19 cellular contexts compared by ENCODE assay signal in genomic region chr13:94243551-94243950, GRCh38.
A peak's percentile ranks its signal among the peaks of the same experiment; 100 is the strongest.
DNase-seq lines count a peak whose midpoint lies in the region; ATAC-seq and TF ChIP-seq lines count a peak whose summit lies in the region.
"Had no signal": no experiment of that assay in that cellular context is flagged by ENCODE, and none has a peak within 500 bp of the region (broad histone marks: within the 10 kb centered on the region; RNA-seq: fewer than 3 reads in every experiment).

No MANE protein-coding gene starts in this region.

- H3K9me3 ChIP-seq in BLaER1 (peaks cover 6% of the 10 kb centered on the region), neural cell (ENCODE audit: low read length) (peaks cover 4% of the 10 kb centered on the region)

- no peak for TF ChIP-seq RAD21 in neural cell (conservative IDR thresholded peaks at IDR 0.05)

- TF ChIP-seq CTCF in neural cell (IDR thresholded peaks at IDR 0.05; ENCODE audit: poor library complexity, severe bottlenecking): no peak

- TF ChIP-seq EP300 in neural cell (conservative IDR thresholded peaks at IDR 0.05; ENCODE audit: poor library complexity, severe bottlenecking): no peak

- no peak overlapping the region for H2AFZ ChIP-seq in neural cell (ENCODE audit: low read depth, low read length)
- H2AFZ ChIP-seq: GM23248 had no signal

- H3K4me3 ChIP-seq in BLaER1 (no peak overlapping the region), neural cell (ENCODE audit: low read length) (no peak overlapping the region)
- H3K4me3 ChIP-seq: GM23248 had no signal

- peak; percentile 23 for DNase-seq in glomerular visceral epithelial cell (ENCODE audit: extremely low spot score)
- DNase-seq in stimulated activated CD8-positive, alpha-beta memory T cell treated with anti-CD3 and anti-CD28 coated beads, Interleukin-4, amount 100 ng/mL, for 48 hours: no peak
- DNase-seq in HCEC 1CT: no peak
- no peak for DNase-seq in NCI-H2107 treated with DMSO at 0.1 percent for 48 hours (lab: John Stamatoyannopoulos, UW; ENCODE audit: unreplicated experiment)
- DNase-seq: 8988T; C1 segment of cervical spinal cord; CD4-positive, CD25-positive, alpha-beta regulatory T cell; CD8-positive, alpha-beta memory T cell; COR-L47; DMS 273 treated with DMSO at 0.1 percent for 48 hours; DMS53; GM23248; HFFc6; IMR-90 had no signal

- H4K20me1 ChIP-seq in BLaER1 (no peaks in the 10 kb centered on the region), neural cell (ENCODE audit: insufficient read depth) (no peaks in the 10 kb centered on the region)

- H3K36me3 ChIP-seq in BLaER1: no peaks in the 10 kb centered on the region
- no peaks in the 10 kb centered on the region for H3K36me3 ChIP-seq in neural cell (ENCODE audit: insufficient read depth, low read length)

- no peaks in the 10 kb centered on the region for H3K79me2 ChIP-seq in neural cell (replicated peaks; ENCODE audit: insufficient read depth, low read length)

- H3F3A ChIP-seq in neural cell (ENCODE audit: insufficient read depth, low read length, poor library complexity, severe bottlenecking): no peaks in the 10 kb centered on the region

- H3K4me2 ChIP-seq in BLaER1 (peak overlapping the region; percentile 25; the same call in 1 of the 2 replicates), neural cell (ENCODE audit: low read length) (no peak overlapping the region)

- H3K9ac ChIP-seq in BLaER1 (no peak overlapping the region), neural cell (ENCODE audit: low read length) (no peak overlapping the region)
- H3K9ac ChIP-seq: GM23248 had no signal

- H3K27ac ChIP-seq in BLaER1 (no peak overlapping the region), neural cell (ENCODE audit: low read length) (peak overlapping the region; percentile 14)
- H3K27ac ChIP-seq: GM23248 had no signal

- H3K9me2 ChIP-seq in neural cell (ENCODE audit: insufficient read depth, low read length): no peaks in the 10 kb centered on the region

- H3K27me3 ChIP-seq in BLaER1 (no peaks in the 10 kb centered on the region), neural cell (ENCODE audit: insufficient read depth, low read depth, low read length) (no peaks in the 10 kb centered on the region)

- ATAC-seq in SK-N-SH treated with all-trans-retinoic acid at 6 μM for 48 hours: peak; percentile 53; the same call in 2 of the 3 replicates
- ATAC-seq in HG02642 (IDR thresholded peaks at IDR 0.05; ENCODE audit: poor library complexity, unreplicated experiment): no peak
- ATAC-seq: HCT116 had no signal

- peaks cover 8% of the 10 kb centered on the region for H3K4me1 ChIP-seq in BLaER1

TF ChIP-seq in SK-N-SH treated with all-trans-retinoic acid at 6 μM for 48 hours, 23 proteins besides CTCF, POLR2A, EP300 and RAD21:
- TF ChIP-seq ZFP30 (CRISPR knock-in tag; IDR thresholded peaks at IDR 0.05) (no peak), BACH2 (CRISPR knock-in tag; IDR thresholded peaks at IDR 0.05; ENCODE audit: borderline replicate concordance) (no peak), GLIS3 (CRISPR knock-in tag; IDR thresholded peaks at IDR 0.05) (no peak), PPARA (CRISPR knock-in tag; IDR thresholded peaks at IDR 0.05; ENCODE audit: borderline replicate concordance) (no peak), RARB (CRISPR knock-in tag; IDR thresholded peaks at IDR 0.05) (no peak), ESRRG (CRISPR knock-in tag; IDR thresholded peaks at IDR 0.05) (no peak), ZNF70 (CRISPR knock-in tag; IDR thresholded peaks at IDR 0.05) (no peak), CREB5 (CRISPR knock-in tag; IDR thresholded peaks at IDR 0.05; ENCODE audit: low read depth) (no peak), ISL1 (CRISPR knock-in tag; IDR thresholded peaks at IDR 0.05) (no peak), SNAI2 (CRISPR knock-in tag; IDR thresholded peaks at IDR 0.05) (no peak)

TF ChIP-seq in neural cell, 6 proteins besides CTCF, POLR2A, EP300 and RAD21:
- TF ChIP-seq TAF1 (IDR thresholded peaks at IDR 0.05; ENCODE audit: low read depth): no peak
- no peak for TF ChIP-seq MXI1 (conservative IDR thresholded peaks at IDR 0.05; ENCODE audit: poor library complexity, severe bottlenecking)
- no peak for TF ChIP-seq REST (IDR thresholded peaks at IDR 0.05; ENCODE audit: borderline replicate concordance)
- TF ChIP-seq POLR2AphosphoS5 (IDR thresholded peaks at IDR 0.05): no peak
- no peak for TF ChIP-seq EZH2 (IDR thresholded peaks at IDR 0.05; ENCODE audit: borderline replicate concordance, insufficient read depth, low read length, poor library complexity, severe bottlenecking)
- no peak for TF ChIP-seq SMC3 (conservative IDR thresholded peaks at IDR 0.05; ENCODE audit: poor library complexity)
